ENCODE assay signal across 2 cellular contexts in genomic region chr20:58817748-58818147, GRCh38.
TF ChIP-seq lines count a peak whose summit lies in the region.

No MANE protein-coding gene starts in this region.

TF ChIP-seq in IMR-90, 13 proteins besides CTCF, POLR2A, EP300 and RAD21:
- TF ChIP-seq MAFK (IDR thresholded peaks at IDR 0.05; ENCODE audit: low read depth, low read length) (no peak), SMC3 (IDR thresholded peaks at IDR 0.05; ENCODE audit: low read depth, low read length) (no peak), MAZ (IDR thresholded peaks at IDR 0.05; ENCODE audit: borderline replicate concordance, low read depth, low read length) (no peak), CEBPB (IDR thresholded peaks at IDR 0.05; ENCODE audit: low read depth, low read length) (no peak), MXI1 (IDR thresholded peaks at IDR 0.05; ENCODE audit: borderline replicate concordance, low read depth, low read length) (no peak), NFE2L2 (IDR thresholded peaks at IDR 0.05; ENCODE audit: low read depth, low read length) (no peak), CHD1 (IDR thresholded peaks at IDR 0.05; ENCODE audit: low read depth, low read length) (no peak), RCOR1 (IDR thresholded peaks at IDR 0.05; ENCODE audit: insufficient replicate concordance, low read length) (no peak), BHLHE40 (IDR thresholded peaks at IDR 0.05; ENCODE audit: low read depth, low read length) (no peak), RFX5 (IDR thresholded peaks at IDR 0.05; ENCODE audit: low read depth, low read length) (no peak), FOS (IDR thresholded peaks at IDR 0.05; ENCODE audit: low read depth, low read length) (no peak)
- TF ChIP-seq, protein P1, sequence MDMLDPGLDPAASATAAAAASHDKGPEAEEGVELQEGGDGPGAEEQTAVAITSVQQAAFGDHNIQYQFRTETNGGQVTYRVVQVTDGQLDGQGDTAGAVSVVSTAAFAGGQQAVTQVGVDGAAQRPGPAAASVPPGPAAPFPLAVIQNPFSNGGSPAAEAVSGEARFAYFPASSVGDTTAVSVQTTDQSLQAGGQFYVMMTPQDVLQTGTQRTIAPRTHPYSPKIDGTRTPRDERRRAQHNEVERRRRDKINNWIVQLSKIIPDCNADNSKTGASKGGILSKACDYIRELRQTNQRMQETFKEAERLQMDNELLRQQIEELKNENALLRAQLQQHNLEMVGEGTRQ (IDR thresholded peaks at IDR 0.05; ENCODE audit: low read depth, low read length), result no peak
- TF ChIP-seq, protein P2, sequence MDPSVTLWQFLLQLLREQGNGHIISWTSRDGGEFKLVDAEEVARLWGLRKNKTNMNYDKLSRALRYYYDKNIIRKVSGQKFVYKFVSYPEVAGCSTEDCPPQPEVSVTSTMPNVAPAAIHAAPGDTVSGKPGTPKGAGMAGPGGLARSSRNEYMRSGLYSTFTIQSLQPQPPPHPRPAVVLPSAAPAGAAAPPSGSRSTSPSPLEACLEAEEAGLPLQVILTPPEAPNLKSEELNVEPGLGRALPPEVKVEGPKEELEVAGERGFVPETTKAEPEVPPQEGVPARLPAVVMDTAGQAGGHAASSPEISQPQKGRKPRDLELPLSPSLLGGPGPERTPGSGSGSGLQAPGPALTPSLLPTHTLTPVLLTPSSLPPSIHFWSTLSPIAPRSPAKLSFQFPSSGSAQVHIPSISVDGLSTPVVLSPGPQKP (IDR thresholded peaks at IDR 0.05; ENCODE audit: borderline replicate concordance, low read depth, low read length), result no peak

TF ChIP-seq in H1, 55 proteins besides CTCF, POLR2A, EP300 and RAD21:
- no peak for TF ChIP-seq ZNF274 (IDR thresholded peaks at IDR 0.05; ENCODE audit: borderline replicate concordance, extremely low read depth, low read length)
- no peak for TF ChIP-seq TEAD4 (IDR thresholded peaks at IDR 0.05; ENCODE audit: low read depth, low read length)
- TF ChIP-seq CBX8 (IDR thresholded peaks at IDR 0.05; ENCODE audit: borderline replicate concordance, low read depth, low read length), result no peak
- TF ChIP-seq SP4 (IDR thresholded peaks at IDR 0.05; ENCODE audit: low read length), result no peak
- no peak for TF ChIP-seq BCL11A (IDR thresholded peaks at IDR 0.05; ENCODE audit: low read depth in 2 of 2, low read length in 2 of 2)
- no peak for TF ChIP-seq POLR2AphosphoS5 (IDR thresholded peaks at IDR 0.05; ENCODE audit: low read depth, low read length)
- no peak for TF ChIP-seq CHD1 (IDR thresholded peaks at IDR 0.05; ENCODE audit: low read depth, low read length)
- no peak for TF ChIP-seq YY1 (IDR thresholded peaks at IDR 0.05; ENCODE audit: low read depth, low read length)
- TF ChIP-seq POU5F1 (IDR thresholded peaks at IDR 0.05; ENCODE audit: low read depth, low read length), result no peak
- no peak for TF ChIP-seq RFX5 (IDR thresholded peaks at IDR 0.05; ENCODE audit: borderline replicate concordance, low read depth, low read length)
- TF ChIP-seq TCF12 (IDR thresholded peaks at IDR 0.05; ENCODE audit: low read depth, low read length), result no peak
